Comparison of ENCODE assay signal across 1 cellular context in genomic region chr7:55571534-55572377, GRCh38.
TF ChIP-seq lines count a peak whose summit lies in the region.

No MANE protein-coding gene starts in this region.

TF ChIP-seq in HEK293, 187 proteins besides CTCF, POLR2A, EP300 and RAD21 (continued from another document):
- TF ChIP-seq, protein P1, sequence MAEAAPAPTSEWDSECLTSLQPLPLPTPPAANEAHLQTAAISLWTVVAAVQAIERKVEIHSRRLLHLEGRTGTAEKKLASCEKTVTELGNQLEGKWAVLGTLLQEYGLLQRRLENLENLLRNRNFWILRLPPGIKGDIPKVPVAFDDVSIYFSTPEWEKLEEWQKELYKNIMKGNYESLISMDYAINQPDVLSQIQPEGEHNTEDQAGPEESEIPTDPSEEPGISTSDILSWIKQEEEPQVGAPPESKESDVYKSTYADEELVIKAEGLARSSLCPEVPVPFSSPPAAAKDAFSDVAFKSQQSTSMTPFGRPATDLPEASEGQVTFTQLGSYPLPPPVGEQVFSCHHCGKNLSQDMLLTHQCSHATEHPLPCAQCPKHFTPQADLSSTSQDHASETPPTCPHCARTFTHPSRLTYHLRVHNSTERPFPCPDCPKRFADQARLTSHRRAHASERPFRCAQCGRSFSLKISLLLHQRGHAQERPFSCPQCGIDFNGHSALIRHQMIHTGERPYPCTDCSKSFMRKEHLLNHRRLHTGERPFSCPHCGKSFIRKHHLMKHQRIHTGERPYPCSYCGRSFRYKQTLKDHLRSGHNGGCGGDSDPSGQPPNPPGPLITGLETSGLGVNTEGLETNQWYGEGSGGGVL (tag by site-specific recombination; IDR thresholded peaks at IDR 0.05): peak; percentile 64
- TF ChIP-seq ZNF529 (tag by site-specific recombination; IDR thresholded peaks at IDR 0.05; ENCODE audit: insufficient replicate concordance) (no peak), ZNF133 (tag by site-specific recombination; IDR thresholded peaks at IDR 0.05) (no peak), GLIS1 (tag by site-specific recombination; IDR thresholded peaks at IDR 0.05) (0 out of 2 replicates have a peak, but pooled peaks have one; percentile 6), ZNF223 (tag by site-specific recombination; IDR thresholded peaks at IDR 0.05) (no peak), ZNF341 (tag by site-specific recombination; IDR thresholded peaks at IDR 0.05; ENCODE audit: low read depth) (0 out of 2 replicates have a peak, but pooled peaks have one; percentile 36), KLF8 (tag by site-specific recombination; IDR thresholded peaks at IDR 0.05) (peak; percentile 72; the same call in 1 of the 2 replicates), PRDM6 (tag by site-specific recombination; IDR thresholded peaks at IDR 0.05) (no peak), BCL11A (tag by site-specific recombination; IDR thresholded peaks at IDR 0.05; ENCODE audit: low read depth) (no peak), ZNF239 (tag by site-specific recombination; IDR thresholded peaks at IDR 0.05) (no peak), ZFP69B (tag by site-specific recombination; IDR thresholded peaks at IDR 0.05) (no peak), ZNF404 (tag by site-specific recombination; IDR thresholded peaks at IDR 0.05) (no peak), KLF10 (tag by site-specific recombination; IDR thresholded peaks at IDR 0.05) (no peak), ZSCAN16 (tag by site-specific recombination; IDR thresholded peaks at IDR 0.05) (no peak), ZNF561 (tag by site-specific recombination; IDR thresholded peaks at IDR 0.05; ENCODE audit: borderline replicate concordance) (peak; percentile 58; the same call in 1 of the 2 replicates), ZNF184 (tag by site-specific recombination; IDR thresholded peaks at IDR 0.05) (no peak), ZBTB20 (tag by site-specific recombination; IDR thresholded peaks at IDR 0.05) (peak; percentile 68; the same call in 1 of the 2 replicates), EGR2 (tag by site-specific recombination; IDR thresholded peaks at IDR 0.05; ENCODE audit: low read depth) (peak; percentile 78), ZNF596 (tag by site-specific recombination; IDR thresholded peaks at IDR 0.05) (no peak), ZNF777 (tag by site-specific recombination; IDR thresholded peaks at IDR 0.05; ENCODE audit: borderline replicate concordance) (no peak), ZNF335 (tag by site-specific recombination; conservative IDR thresholded peaks at IDR 0.05) (peak; percentile 85), HOXD13 (CRISPR knock-in tag; IDR thresholded peaks at IDR 0.05; ENCODE audit: borderline replicate concordance) (no peak), ZNF391 (tag by site-specific recombination; IDR thresholded peaks at IDR 0.05; ENCODE audit: borderline replicate concordance, low read depth) (no peak), ZNF785 (tag by site-specific recombination; IDR thresholded peaks at IDR 0.05) (no peak), ZNF221 (tag by site-specific recombination; IDR thresholded peaks at IDR 0.05; ENCODE audit: borderline replicate concordance) (no peak), KLF17 (tag by site-specific recombination; IDR thresholded peaks at IDR 0.05) (no peak), ZNF677 (tag by site-specific recombination; IDR thresholded peaks at IDR 0.05) (no peak), ZBTB17 (tag by site-specific recombination; IDR thresholded peaks at IDR 0.05) (0 out of 2 replicates have a peak, but pooled peaks have one; percentile 37), IKZF3 (tag by site-specific recombination; IDR thresholded peaks at IDR 0.05) (no peak)
- TF ChIP-seq, protein P2, sequence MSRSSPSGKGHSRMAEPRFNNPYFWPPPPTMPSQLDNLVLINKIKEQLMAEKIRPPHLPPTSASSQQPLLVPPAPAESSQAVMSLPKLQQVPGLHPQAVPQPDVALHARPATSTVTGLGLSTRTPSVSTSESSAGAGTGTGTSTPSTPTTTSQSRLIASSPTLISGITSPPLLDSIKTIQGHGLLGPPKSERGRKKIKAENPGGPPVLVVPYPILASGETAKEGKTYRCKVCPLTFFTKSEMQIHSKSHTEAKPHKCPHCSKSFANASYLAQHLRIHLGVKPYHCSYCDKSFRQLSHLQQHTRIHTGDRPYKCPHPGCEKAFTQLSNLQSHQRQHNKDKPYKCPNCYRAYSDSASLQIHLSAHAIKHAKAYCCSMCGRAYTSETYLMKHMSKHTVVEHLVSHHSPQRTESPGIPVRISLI (tag by site-specific recombination; IDR thresholded peaks at IDR 0.05): no peak
- TF ChIP-seq, protein P3, sequence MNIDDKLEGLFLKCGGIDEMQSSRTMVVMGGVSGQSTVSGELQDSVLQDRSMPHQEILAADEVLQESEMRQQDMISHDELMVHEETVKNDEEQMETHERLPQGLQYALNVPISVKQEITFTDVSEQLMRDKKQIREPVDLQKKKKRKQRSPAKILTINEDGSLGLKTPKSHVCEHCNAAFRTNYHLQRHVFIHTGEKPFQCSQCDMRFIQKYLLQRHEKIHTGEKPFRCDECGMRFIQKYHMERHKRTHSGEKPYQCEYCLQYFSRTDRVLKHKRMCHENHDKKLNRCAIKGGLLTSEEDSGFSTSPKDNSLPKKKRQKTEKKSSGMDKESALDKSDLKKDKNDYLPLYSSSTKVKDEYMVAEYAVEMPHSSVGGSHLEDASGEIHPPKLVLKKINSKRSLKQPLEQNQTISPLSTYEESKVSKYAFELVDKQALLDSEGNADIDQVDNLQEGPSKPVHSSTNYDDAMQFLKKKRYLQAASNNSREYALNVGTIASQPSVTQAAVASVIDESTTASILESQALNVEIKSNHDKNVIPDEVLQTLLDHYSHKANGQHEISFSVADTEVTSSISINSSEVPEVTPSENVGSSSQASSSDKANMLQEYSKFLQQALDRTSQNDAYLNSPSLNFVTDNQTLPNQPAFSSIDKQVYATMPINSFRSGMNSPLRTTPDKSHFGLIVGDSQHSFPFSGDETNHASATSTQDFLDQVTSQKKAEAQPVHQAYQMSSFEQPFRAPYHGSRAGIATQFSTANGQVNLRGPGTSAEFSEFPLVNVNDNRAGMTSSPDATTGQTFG (tag by site-specific recombination; IDR thresholded peaks at IDR 0.05; ENCODE audit: borderline replicate concordance): no peak
- TF ChIP-seq, protein P4, sequence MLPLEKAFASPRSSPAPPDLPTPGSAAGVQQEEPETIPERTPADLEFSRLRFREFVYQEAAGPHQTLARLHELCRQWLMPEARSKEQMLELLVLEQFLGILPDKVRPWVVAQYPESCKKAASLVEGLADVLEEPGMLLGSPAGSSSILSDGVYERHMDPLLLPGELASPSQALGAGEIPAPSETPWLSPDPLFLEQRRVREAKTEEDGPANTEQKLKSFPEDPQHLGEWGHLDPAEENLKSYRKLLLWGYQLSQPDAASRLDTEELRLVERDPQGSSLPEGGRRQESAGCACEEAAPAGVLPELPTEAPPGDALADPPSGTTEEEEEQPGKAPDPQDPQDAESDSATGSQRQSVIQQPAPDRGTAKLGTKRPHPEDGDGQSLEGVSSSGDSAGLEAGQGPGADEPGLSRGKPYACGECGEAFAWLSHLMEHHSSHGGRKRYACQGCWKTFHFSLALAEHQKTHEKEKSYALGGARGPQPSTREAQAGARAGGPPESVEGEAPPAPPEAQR (tag by site-specific recombination; IDR thresholded peaks at IDR 0.05): no peak
- TF ChIP-seq, protein P5, sequence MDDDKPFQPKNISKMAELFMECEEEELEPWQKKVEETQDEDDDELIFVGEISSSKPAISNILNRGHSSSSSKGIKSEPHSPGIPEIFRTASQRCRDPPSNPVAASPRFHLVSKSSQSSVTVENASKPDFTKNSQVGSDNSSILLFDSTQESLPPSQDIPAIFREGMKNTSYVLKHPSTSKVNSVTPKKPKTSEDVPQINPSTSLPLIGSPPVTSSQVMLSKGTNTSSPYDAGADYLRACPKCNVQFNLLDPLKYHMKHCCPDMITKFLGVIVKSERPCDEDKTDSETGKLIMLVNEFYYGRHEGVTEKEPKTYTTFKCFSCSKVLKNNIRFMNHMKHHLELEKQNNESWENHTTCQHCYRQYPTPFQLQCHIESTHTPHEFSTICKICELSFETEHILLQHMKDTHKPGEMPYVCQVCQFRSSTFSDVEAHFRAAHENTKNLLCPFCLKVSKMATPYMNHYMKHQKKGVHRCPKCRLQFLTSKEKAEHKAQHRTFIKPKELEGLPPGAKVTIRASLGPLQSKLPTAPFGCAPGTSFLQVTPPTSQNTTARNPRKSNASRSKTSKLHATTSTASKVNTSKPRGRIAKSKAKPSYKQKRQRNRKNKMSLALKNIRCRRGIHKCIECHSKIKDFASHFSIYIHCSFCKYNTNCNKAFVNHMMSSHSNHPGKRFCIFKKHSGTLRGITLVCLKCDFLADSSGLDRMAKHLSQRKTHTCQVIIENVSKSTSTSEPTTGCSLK (tag by site-specific recombination; IDR thresholded peaks at IDR 0.05): no peak
- TF ChIP-seq, protein P6, sequence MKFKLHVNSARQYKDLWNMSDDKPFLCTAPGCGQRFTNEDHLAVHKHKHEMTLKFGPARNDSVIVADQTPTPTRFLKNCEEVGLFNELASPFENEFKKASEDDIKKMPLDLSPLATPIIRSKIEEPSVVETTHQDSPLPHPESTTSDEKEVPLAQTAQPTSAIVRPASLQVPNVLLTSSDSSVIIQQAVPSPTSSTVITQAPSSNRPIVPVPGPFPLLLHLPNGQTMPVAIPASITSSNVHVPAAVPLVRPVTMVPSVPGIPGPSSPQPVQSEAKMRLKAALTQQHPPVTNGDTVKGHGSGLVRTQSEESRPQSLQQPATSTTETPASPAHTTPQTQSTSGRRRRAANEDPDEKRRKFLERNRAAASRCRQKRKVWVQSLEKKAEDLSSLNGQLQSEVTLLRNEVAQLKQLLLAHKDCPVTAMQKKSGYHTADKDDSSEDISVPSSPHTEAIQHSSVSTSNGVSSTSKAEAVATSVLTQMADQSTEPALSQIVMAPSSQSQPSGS (tag by site-specific recombination; IDR thresholded peaks at IDR 0.05; ENCODE audit: low read depth): no peak
- TF ChIP-seq, protein P7, sequence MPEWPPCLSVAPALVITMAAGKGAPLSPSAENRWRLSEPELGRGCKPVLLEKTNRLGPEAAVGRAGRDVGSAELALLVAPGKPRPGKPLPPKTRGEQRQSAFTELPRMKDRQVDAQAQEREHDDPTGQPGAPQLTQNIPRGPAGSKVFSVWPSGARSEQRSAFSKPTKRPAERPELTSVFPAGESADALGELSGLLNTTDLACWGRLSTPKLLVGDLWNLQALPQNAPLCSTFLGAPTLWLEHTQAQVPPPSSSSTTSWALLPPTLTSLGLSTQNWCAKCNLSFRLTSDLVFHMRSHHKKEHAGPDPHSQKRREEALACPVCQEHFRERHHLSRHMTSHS (tag by site-specific recombination; IDR thresholded peaks at IDR 0.05): no peak
